In genomic region chr17:29078183-29079045, GRCh38 we compare ENCODE assay signal across 14 cellular contexts. TPM values are rescaled to one million over a fixed set of nuclear protein-coding genes. Genes with fewer than 3 reads are reported as not detected.
DNase-seq lines count a peak whose midpoint lies in the region; ATAC-seq and TF ChIP-seq lines count a peak whose summit lies in the region.
"Had no signal": no experiment of that assay in that cellular context is flagged by ENCODE, and none has a peak within 500 bp of the region (broad histone marks: within the 10 kb centered on the region; RNA-seq: fewer than 3 reads in every experiment).

No MANE protein-coding gene starts in this region.

- H3K9me3 ChIP-seq in right atrium auricular region (no peaks in the 10 kb centered on the region), SJSA1 (replicated peaks) (no peaks in the 10 kb centered on the region), testis (no peaks in the 10 kb centered on the region)
- H3K9me3 ChIP-seq: ascending aorta, left lung had no signal

- POLR2A ChIA-PET in activated CD4-positive, alpha-beta T cell treated with anti-CD3 and anti-CD28 coated beads for 36 hours (lab: Charles Lee): interaction anchor here (0.6 kb wide), 1 partner anchor 422 kb away, joined by 6 read pairs; no protein-coding TSS in a partner anchor

- no peak overlapping the region for H3K27ac Mint-ChIP-seq in activated CD4-positive, alpha-beta T cell treated with anti-CD3 and anti-CD28 coated beads for 36 hours
- H3K27ac Mint-ChIP-seq: B cell had no signal

- H3K27me3 ChIP-seq in right atrium auricular region (no peaks in the 10 kb centered on the region), SJSA1 (replicated peaks) (no peaks in the 10 kb centered on the region), testis (no peaks in the 10 kb centered on the region)
- H3K27me3 ChIP-seq: ascending aorta, left lung had no signal

- H3K36me3 ChIP-seq in right atrium auricular region (peaks cover 53% of the 10 kb centered on the region), SJSA1 (peaks cover 4% of the 10 kb centered on the region), testis (ENCODE audit: low read depth, missing control alignments) (no peaks in the 10 kb centered on the region)

- intact Hi-C loops in Right ventricle myocardium inferior (cut with DNase I): no loop called here
- intact Hi-C loops in testis (cut with DNase I; ENCODE audit: low total_unique reads): no loop called here
- intact Hi-C loops in activated CD4-positive, alpha-beta T cell treated with anti-CD3 and anti-CD28 coated beads for 36 hours (cut with DNase I, micrococcal nuclease): no loop called here

- ATAC-seq in Right ventricle myocardium inferior (no peak), GM21360 (IDR thresholded peaks at IDR 0.05; ENCODE audit: unreplicated experiment) (no peak)
- ATAC-seq in activated CD4-positive, alpha-beta T cell treated with anti-CD3 and anti-CD28 coated beads for 36 hours: no peak
- ATAC-seq: left lung had no signal

- H3K36me3 Mint-ChIP-seq in activated CD4-positive, alpha-beta T cell treated with anti-CD3 and anti-CD28 coated beads for 36 hours (ENCODE audit: low read depth): peaks cover 6% of the 10 kb centered on the region

- TF ChIP-seq POLR2A in testis (IDR thresholded peaks at IDR 0.05): no peak

- CTCF ChIA-PET in activated CD4-positive, alpha-beta T cell treated with anti-CD3 and anti-CD28 coated beads for 36 hours (lab: Charles Lee): interaction anchor here (0.9 to 1.5 kb wide), 3 partner anchors 34 to 113 kb away, joined by 3 to 4 read pairs (median 4); no protein-coding TSS in a partner anchor

- DNase-seq in Right ventricle myocardium inferior (ENCODE audit: missing footprints) (peak; percentile 57), right atrium auricular region (ENCODE audit: low spot score) (no peak), SJSA1 (ENCODE audit: low read depth in 1 of 2, low spot score in 2 of 2) (peak; percentile 73 to 77), fibroblast of pulmonary artery (ENCODE audit: low read depth) (peak; percentile 51), testis (peak; percentile 32)
- no peak for DNase-seq in activated CD4-positive, alpha-beta T cell treated with anti-CD3 and anti-CD28 coated beads for 36 hours
- DNase-seq in activated CD4-positive, alpha-beta T cell treated with anti-CD3 and anti-CD28 coated beads, Interleukin-2, amount 50 U/mL, for 1 hour: no peak
- DNase-seq: left lung; MM.1S; OCI-M1; stimulated activated CD4-positive, alpha-beta T cell treated with anti-CD3 and anti-CD28 coated beads, Interleukin-4, amount 100 ng/mL, for 1 hour had no signal

- no peaks in the 10 kb centered on the region for H3K9me3 Mint-ChIP-seq in activated CD4-positive, alpha-beta T cell treated with anti-CD3 and anti-CD28 coated beads for 36 hours (ENCODE audit: low read depth)

- H3K27me3 Mint-ChIP-seq in activated CD4-positive, alpha-beta T cell treated with anti-CD3 and anti-CD28 coated beads for 36 hours: no peaks in the 10 kb centered on the region
- H3K27me3 Mint-ChIP-seq: B cell had no signal

- H3K4me3 Mint-ChIP-seq in activated CD4-positive, alpha-beta T cell treated with anti-CD3 and anti-CD28 coated beads for 36 hours: no peak overlapping the region
- H3K4me3 Mint-ChIP-seq: B cell had no signal

- H3K4me1 ChIP-seq in right atrium auricular region: peaks cover 0 to 16% of the 10 kb centered on the region in 2 donors
- peaks cover 18% of the 10 kb centered on the region for H3K4me1 ChIP-seq in SJSA1 (replicated peaks)
- no peaks in the 10 kb centered on the region for H3K4me1 ChIP-seq in testis
- H3K4me1 ChIP-seq: ascending aorta, left lung had no signal

- H3K4me3 ChIP-seq in right atrium auricular region: no peak overlapping the region
- H3K4me3 ChIP-seq in SJSA1: no peak overlapping the region
- H3K4me3 ChIP-seq in fibroblast of pulmonary artery (replicated peaks; ENCODE audit: low read depth, low read length): no peak overlapping the region
- H3K4me3 ChIP-seq in testis: no peak overlapping the region
- H3K4me3 ChIP-seq: ascending aorta, left lung had no signal

- WGBS in testis, 2 donors: 83 to 84% methylated on average over 8 to 9 of the region's 9 CpGs

- TF ChIP-seq CTCF in right atrium auricular region (IDR thresholded peaks at IDR 0.05) (no peak), fibroblast of pulmonary artery (IDR thresholded peaks at IDR 0.05; ENCODE audit: low read length, missing control alignments) (no peak), testis (IDR thresholded peaks at IDR 0.05) (no peak)

- H3K4me1 Mint-ChIP-seq in activated CD4-positive, alpha-beta T cell treated with anti-CD3 and anti-CD28 coated beads for 36 hours: no peaks in the 10 kb centered on the region
- H3K4me1 Mint-ChIP-seq: B cell had no signal

- H3K27ac ChIP-seq in right atrium auricular region: peak overlapping the region in 1 of 2 donors; percentile 25
- peak overlapping the region; percentile 11; the same call in 1 of the 2 replicates for H3K27ac ChIP-seq in SJSA1
- no peak overlapping the region for H3K27ac ChIP-seq in testis
- H3K27ac ChIP-seq: ascending aorta, left lung had no signal

RNA-seq across cellular contexts. Expression of gene PIPOX, which starts 35.5 kb away (rescaled TPM):
- total RNA-seq in Right ventricle myocardium inferior (1.1 TPM), right atrium auricular region (under 1 TPM; 0.37 to 0.79 TPM), testis (1 to 10 TPM; 5.9 to 6.8 TPM)
- 1.00 TPM in 1 of 2 replicates, not detected in the other for total RNA-seq in SJSA1 (2014; rRNA removed; shearing (Covaris generic))
- 3.9 TPM for polyA plus RNA-seq in testis (ENCODE audit: insufficient read depth, low read depth, low replicate concordance)
- 1 to 10 TPM; 1.8 to 2.1 TPM for total RNA-seq in activated CD4-positive, alpha-beta T cell treated with anti-CD3 and anti-CD28 coated beads for 36 hours
- total RNA-seq: ascending aorta had no signal

Comparison
In these comparisons a context has a peak if more than half of its experiments do, and no peak if none do; other contexts are left out.
1. DNase-seq: peak in Right ventricle myocardium inferior (single experiment), SJSA1 (2 of 2), fibroblast of pulmonary artery (single experiment) and testis (single experiment); none in right atrium auricular region (single experiment), activated CD4-positive, alpha-beta T cell treated with anti-CD3 and anti-CD28 coated beads for 36 hours (single experiment) and activated CD4-positive, alpha-beta T cell treated with anti-CD3 and anti-CD28 coated beads, Interleukin-2, amount 50 U/mL, for 1 hour (single experiment).